Comparison of ENCODE assay signal across 11 cellular contexts in the genomic region with DNA sequence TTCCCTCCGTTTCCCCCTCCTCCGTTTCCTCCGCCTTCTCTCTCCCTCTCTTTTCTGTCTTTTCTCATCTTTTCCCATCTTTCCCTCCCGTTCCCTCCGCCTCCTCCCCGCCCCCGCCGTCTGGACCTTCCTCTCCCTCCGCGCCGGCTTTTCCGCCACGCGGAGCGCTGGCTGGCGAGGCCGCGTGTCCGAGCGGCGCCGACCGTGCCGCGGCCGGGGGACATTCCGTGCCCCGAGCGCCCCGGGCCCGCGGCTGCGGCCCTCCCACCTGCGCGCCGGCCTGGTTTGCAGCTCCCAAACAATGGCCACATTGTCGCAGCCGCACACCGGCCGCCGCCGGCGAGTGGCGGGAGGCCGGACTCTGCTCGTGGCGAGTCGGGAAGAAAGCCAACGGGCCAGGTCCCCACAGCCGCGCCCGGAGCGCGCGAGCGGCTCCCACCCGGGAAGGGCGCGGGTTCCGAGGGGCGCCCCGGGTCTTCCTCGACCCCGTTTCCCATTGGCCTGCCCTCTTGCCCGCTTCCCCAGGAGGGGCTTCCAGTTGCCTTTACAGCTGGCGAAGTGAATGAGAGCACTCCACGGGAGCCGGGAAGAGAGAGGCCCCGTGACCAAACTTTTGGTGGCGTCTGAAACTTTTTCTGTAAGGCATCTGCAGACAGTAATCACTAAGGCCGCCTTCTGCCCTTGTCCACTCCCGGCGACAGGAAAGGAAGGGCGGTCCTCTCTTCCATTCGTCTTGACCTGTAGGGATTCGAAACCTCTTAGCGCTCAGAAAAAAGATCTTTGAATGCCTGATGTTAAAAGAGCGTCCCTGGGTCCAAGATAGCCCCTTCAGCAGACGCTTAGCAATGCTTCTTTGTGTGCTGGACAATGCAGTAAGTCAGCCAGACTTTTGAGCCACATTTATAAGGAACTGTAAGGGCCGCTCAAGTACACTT. TPM values are rescaled to one million over a fixed set of nuclear protein-coding genes. Genes with fewer than 3 reads are reported as not detected.
DNase-seq lines count a peak whose midpoint lies in the region; ATAC-seq and TF ChIP-seq lines count a peak whose summit lies in the region.
"Had no signal": no experiment of that assay in that cellular context is flagged by ENCODE, and none has a peak within 500 bp of the region (broad histone marks: within the 10 kb centered on the region; RNA-seq: fewer than 3 reads in every experiment).

No MANE protein-coding gene starts in this region.

- H3K27ac ChIP-seq in stomach: peak overlapping the region in 2 of 5 donors; percentile 26 to 52

- ATAC-seq in HG02642 (IDR thresholded peaks at IDR 0.05; ENCODE audit: poor library complexity, unreplicated experiment): no peak

- H3K9me3 ChIP-seq in stomach: no peaks in the 10 kb centered on the region

- peaks cover 4% of the 10 kb centered on the region for H3K27me3 Mint-ChIP-seq in brain

- H3K36me3 ChIP-seq in kidney epithelial cell (ENCODE audit: control insufficient read depth, insufficient read depth, low read length) (no peaks in the 10 kb centered on the region), stomach (no peaks in the 10 kb centered on the region)

- H3K36me3 Mint-ChIP-seq in brain: no peaks in the 10 kb centered on the region

- DNase-seq in HFF-Myc (ENCODE audit: extremely low read depth, low read depth) (no peak), kidney epithelial cell (ENCODE audit: low read depth) (no peak), stomach (peak; percentile 46), NCI-H446 treated with DMSO at 0.1 percent for 48 hours (lab: John Stamatoyannopoulos, UW) (no peak), NOMO-1 treated with dmso at 0.1 percent for 144 hours (lab: John Stamatoyannopoulos, UW; ENCODE audit: unreplicated experiment) (no peak)
- no peak for DNase-seq in activated effector memory CD4-positive, alpha-beta T cell treated with Interleukin-2 at 50 U/mL for 16 hours
- DNase-seq: activated naive CD4-positive, alpha-beta T cell treated with anti-CD3 and anti-CD28 coated beads for 36 hours; NCI-H1048; T-helper 1 cell had no signal

- no peak for TF ChIP-seq POLR2A in stomach (IDR thresholded peaks at IDR 0.05)

- H3K4me3 ChIP-seq in HFF-Myc (replicated peaks; ENCODE audit: low read depth, low read length) (peak overlapping the region; percentile 38), kidney epithelial cell (ENCODE audit: low read depth, low read length) (peak overlapping the region; percentile 38), stomach (peak overlapping the region; percentile 37 to 44 (median 44))

- WGBS in stomach, 5 donors: 12 to 21% (median 13%) methylated on average over 44 to 80 of the region's 80 CpGs

- no peaks in the 10 kb centered on the region for H3K9me3 Mint-ChIP-seq in brain
- H3K9me3 Mint-ChIP-seq: activated naive CD4-positive, alpha-beta T cell treated with anti-CD3 and anti-CD28 coated beads for 36 hours had no signal

- peaks cover 90% of the 10 kb centered on the region for H3K4me1 Mint-ChIP-seq in brain

- peaks cover 25 to 53% (median 43%) of the 10 kb centered on the region in 4 donors for H3K4me1 ChIP-seq in stomach

- intact Hi-C loops in stomach (cut with DNase I; ENCODE audit: low total_unique reads): no loop called here

- H3K4me3 Mint-ChIP-seq in brain: peak overlapping the region; percentile 84 to 99 (median 91)
- H3K4me3 Mint-ChIP-seq: activated naive CD4-positive, alpha-beta T cell treated with anti-CD3 and anti-CD28 coated beads for 36 hours had no signal

- TF ChIP-seq CTCF in HFF-Myc (IDR thresholded peaks at IDR 0.05; ENCODE audit: low read depth, low read length, missing control alignments) (no peak), brain (conservative IDR thresholded peaks at IDR 0.05) (no peak), kidney epithelial cell (IDR thresholded peaks at IDR 0.05; ENCODE audit: insufficient read depth, low read length, poor library complexity, severe bottlenecking) (no peak), stomach (IDR thresholded peaks at IDR 0.05) (no peak)

- H3K27ac Mint-ChIP-seq in brain: peak overlapping the region; percentile 94 to 98 (median 96)
- H3K27ac Mint-ChIP-seq: activated naive CD4-positive, alpha-beta T cell treated with anti-CD3 and anti-CD28 coated beads for 36 hours had no signal

- H3K27me3 ChIP-seq in kidney epithelial cell (ENCODE audit: control insufficient read depth, insufficient read depth, low read length) (no peaks in the 10 kb centered on the region), stomach (peaks cover 4 to 70% (median 29%) of the 10 kb centered on the region in 3 donors)

- TF ChIP-seq EP300 in stomach (IDR thresholded peaks at IDR 0.05): no peak

RNA-seq across cellular contexts. Expression of a gene that starts 6.1 kb away (rescaled TPM):
- polyA plus RNA-seq in brain (ENCODE audit: insufficient read depth, low read depth, low replicate concordance) (0.37 TPM), stomach (under 1 TPM; 0.60 to 0.68 (median 0.61) TPM)
- total RNA-seq in kidney epithelial cell (4.8 and 4.9 TPM in 2 replicates), stomach (1 to 10 TPM in 2 of 5 donors, under 1 TPM in 2, not detected in 1; 0.45 to 2.8 (median 1.6) TPM)
- total RNA-seq: activated naive CD4-positive, alpha-beta T cell treated with anti-CD3 and anti-CD28 coated beads for 36 hours had no signal
